13 cellular contexts compared by ENCODE assay signal in the genomic region with DNA sequence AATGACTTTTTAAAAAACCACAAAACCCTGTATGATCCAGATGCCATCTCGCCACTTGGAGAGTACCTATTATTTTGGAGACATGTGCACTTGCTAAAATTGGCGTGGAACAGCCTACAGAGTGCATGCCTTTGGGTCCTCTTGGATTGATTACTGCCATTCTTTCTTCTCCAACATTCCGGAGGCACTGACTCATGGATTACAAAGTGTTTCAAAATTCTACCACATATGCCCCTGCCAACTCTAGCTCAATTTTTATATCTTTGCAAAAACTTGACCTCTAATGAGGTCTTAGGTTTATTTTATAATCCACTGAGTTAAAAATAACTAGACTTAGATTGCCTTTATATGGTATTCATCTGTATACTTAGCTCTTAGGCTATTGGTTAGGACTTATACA. TPM values are rescaled to one million over a fixed set of nuclear protein-coding genes. Genes with fewer than 3 reads are reported as not detected.
DNase-seq lines count a peak whose midpoint lies in the region; ATAC-seq, FAIRE-seq and TF ChIP-seq lines count a peak whose summit lies in the region.
"Had no signal": no experiment of that assay in that cellular context is flagged by ENCODE, and none has a peak within 500 bp of the region (broad histone marks: within the 10 kb centered on the region; RNA-seq: fewer than 3 reads in every experiment).

No MANE protein-coding gene starts in this region.

- intact Hi-C loops in ascending aorta (cut with DNase I): loop anchor here (5.0 kb wide), 1 partner anchor 40 kb away; no protein-coding TSS in a partner anchor

- peak; percentile 13 for FAIRE-seq in A549 (lab: Jason Lieb, UNC)

- H3K4me3 ChIP-seq in A549 (no peak overlapping the region), ascending aorta (no peak overlapping the region)
- H3K4me3 ChIP-seq: BLaER1 treated with 17β-estradiol and CSF1 and Interleukin-3, amounts not matched to agents 10 nM and 100 nM; thyroid gland had no signal

- H3K4me2 ChIP-seq in A549: peak overlapping the region; percentile 30
- H3K4me2 ChIP-seq: BLaER1 treated with 17β-estradiol and CSF1 and Interleukin-3, amounts not matched to agents 10 nM and 100 nM had no signal

- 8% methylated on average over 3 of the region's 3 CpGs for WGBS in A549 (ENCODE audit: missing lambda C conversion rate)

- peaks cover 13% of the 10 kb centered on the region for H3K4me1 ChIP-seq in A549
- H3K4me1 ChIP-seq in ascending aorta: peaks cover 0 to 14% of the 10 kb centered on the region in 2 donors
- H3K4me1 ChIP-seq: BLaER1 treated with 17β-estradiol and CSF1 and Interleukin-3, amounts not matched to agents 10 nM and 100 nM; thyroid gland had no signal

- H3K9me3 ChIP-seq in A549 (no peaks in the 10 kb centered on the region), ascending aorta (no peaks in the 10 kb centered on the region)
- H3K9me3 ChIP-seq: thyroid gland had no signal

- H3K36me3 ChIP-seq in ascending aorta: no peaks in the 10 kb centered on the region
- H3K36me3 ChIP-seq: BLaER1 treated with 17β-estradiol and CSF1 and Interleukin-3, amounts not matched to agents 10 nM and 100 nM; thyroid gland had no signal

- TF ChIP-seq CTCF in A549 (IDR thresholded peaks at IDR 0.05) (no peak), ascending aorta (IDR thresholded peaks at IDR 0.05) (no peak)

- peaks cover 9% of the 10 kb centered on the region for H3K27me3 Mint-ChIP-seq in activated T-cell treated with anti-CD3 and anti-CD28 coated beads, Interleukin-2, amount 50 U/mL, for 72 hours (ENCODE audit: low read depth)

- no peak overlapping the region for H3K4me3 Mint-ChIP-seq in activated T-cell treated with anti-CD3 and anti-CD28 coated beads, Interleukin-2, amount 50 U/mL, for 72 hours
- H3K4me3 Mint-ChIP-seq: nephron progenitor cell had no signal

- H3K4me1 Mint-ChIP-seq in activated T-cell treated with anti-CD3 and anti-CD28 coated beads, Interleukin-2, amount 50 U/mL, for 72 hours (ENCODE audit: low read depth): no peaks in the 10 kb centered on the region
- H3K4me1 Mint-ChIP-seq: nephron progenitor cell had no signal

- H3K36me3 Mint-ChIP-seq in activated T-cell treated with anti-CD3 and anti-CD28 coated beads, Interleukin-2, amount 50 U/mL, for 72 hours (ENCODE audit: insufficient read depth in 2 of 2): no peaks in the 10 kb centered on the region

- no peak for TF ChIP-seq POLR2A in A549 (IDR thresholded peaks at IDR 0.05; ENCODE audit: low read length)

- DNase-seq in A549 (ENCODE audit: low read depth in 1 of 2, low spot score in 1 of 2) (peak in 1 of 2 experiments; percentile 15), HPDE6-E6E7 (ENCODE audit: extremely low spot score) (peak; percentile 1), ascending aorta (ENCODE audit: low spot score in 2 of 2) (no peak), iris pigment epithelial cell (ENCODE audit: low read depth) (peak; percentile 61)
- no peak for DNase-seq in effector CD8-positive, alpha-beta T cell (lab: John Stamatoyannopoulos, UW)
- DNase-seq in activated T-cell treated with anti-CD3 and anti-CD28 coated beads, Interleukin-2, amount 50 U/mL, for 72 hours: no peak
- DNase-seq: KG1, NCI-H510A, nephron progenitor cell had no signal

- H3K27ac ChIP-seq in A549 (peak overlapping the region; percentile 37 to 61; a peak in 2 of 6 replicates), ascending aorta (peak overlapping the region; percentile 6 to 66)
- H3K27ac ChIP-seq: BLaER1 treated with 17β-estradiol and CSF1 and Interleukin-3, amounts not matched to agents 10 nM and 100 nM; thyroid gland had no signal

- ATAC-seq in A549 (peak; percentile 68 to 76; a peak in 3 of 6 replicates), HG03457 (IDR thresholded peaks at IDR 0.05; ENCODE audit: unreplicated experiment) (no peak), HG03565 (IDR thresholded peaks at IDR 0.05; ENCODE audit: unreplicated experiment) (no peak)
- ATAC-seq in activated T-cell treated with anti-CD3 and anti-CD28 coated beads, Interleukin-2, amount 50 U/mL, for 72 hours (replicated peaks in 1 of 2): no peak

- H3K27ac Mint-ChIP-seq in activated T-cell treated with anti-CD3 and anti-CD28 coated beads, Interleukin-2, amount 50 U/mL, for 72 hours: no peak overlapping the region
- H3K27ac Mint-ChIP-seq: nephron progenitor cell had no signal

- no peaks in the 10 kb centered on the region for H3K27me3 ChIP-seq in ascending aorta
- H3K27me3 ChIP-seq: BLaER1 treated with 17β-estradiol and CSF1 and Interleukin-3, amounts not matched to agents 10 nM and 100 nM; thyroid gland had no signal

- TF ChIP-seq RAD21 in A549 (conservative IDR thresholded peaks at IDR 0.05 in 1 of 2, IDR thresholded peaks at IDR 0.05 in 1 of 2): no peak

- no peaks in the 10 kb centered on the region for H3K9me3 Mint-ChIP-seq in activated T-cell treated with anti-CD3 and anti-CD28 coated beads, Interleukin-2, amount 50 U/mL, for 72 hours

- POLR2A ChIA-PET in A549 (lab: Yijun Ruan, JAX): interaction anchor here (0.7 kb wide), 1 partner anchor 55 kb away, joined by 3 read pairs; a partner anchor contains a TSS

- CTCF ChIA-PET in A549 (lab: Yijun Ruan, JAX): interaction anchor here (1.5 kb wide), 1 partner anchor 10 kb away, joined by 4 read pairs; no protein-coding TSS in a partner anchor

- no peak for TF ChIP-seq EP300 in A549 (IDR thresholded peaks at IDR 0.05)

TF ChIP-seq in A549, 52 proteins besides CTCF, POLR2A, EP300 and RAD21:
- TF ChIP-seq EHMT2 (IDR thresholded peaks at IDR 0.05; ENCODE audit: low read depth) (no peak), ZFP36 (IDR thresholded peaks at IDR 0.05; ENCODE audit: borderline replicate concordance, partially characterized antibody) (no peak), FOSL2 (IDR thresholded peaks at IDR 0.05) (no peak), FOSL2 (CRISPR knock-in tag; IDR thresholded peaks at IDR 0.05) (peak; percentile 39; the same call in 1 of the 2 replicates), CEBPB (IDR thresholded peaks at IDR 0.05) (peak in 1 of 2 experiments; percentile 29; a peak in 1 of 4 replicates), JUNB (IDR thresholded peaks at IDR 0.05) (0 out of 2 replicates have a peak, but pooled peaks have one; percentile 10)

RNA-seq across cellular contexts. Expression of a gene that starts 55.8 kb away (rescaled TPM):
- polyA plus RNA-seq in A549 (2011; rRNA removed): 89.6 and 124 TPM in 2 replicates
- 16.9 and 17.1 TPM in 2 replicates for polyA plus RNA-seq in A549 (2012; cell fraction: cytosol; rRNA removed)
- 13.4 and 14.5 TPM in 2 replicates for polyA plus RNA-seq in A549 (2012; cell fraction: nucleus; rRNA removed)
- polyA plus RNA-seq in A549 (2017; fragmentation: RNase III; extraction: RNeasy Plus Mini Kit Qiagen cat#74134 plus additional on column Dnase treatment): 78.9 to 84.6 TPM (median 81.9 TPM) in 3 replicates
- polyA minus RNA-seq in A549 (2011; rRNA and poly(A)+ RNA removed): 41.6 and 42.2 TPM in 2 replicates
- 78.1 TPM for total RNA-seq in ascending aorta
- total RNA-seq in activated T-cell treated with anti-CD3 and anti-CD28 coated beads, Interleukin-2, amount 50 U/mL, for 72 hours: 10 to 100 TPM; 68.7 to 74.4 TPM

Comparison
In these comparisons a context has a peak if more than half of its experiments do, and no peak if none do; other contexts are left out.
1. ATAC-seq: peak in A549 (2 of 2); none in HG03457 (single experiment), activated T-cell treated with anti-CD3 and anti-CD28 coated beads, Interleukin-2, amount 50 U/mL, for 72 hours (0 of 2) and HG03565 (single experiment).
2. DNase-seq: peak in HPDE6-E6E7 (single experiment) and iris pigment epithelial cell (single experiment); none in ascending aorta (0 of 2), effector CD8-positive, alpha-beta T cell (single experiment) and activated T-cell treated with anti-CD3 and anti-CD28 coated beads, Interleukin-2, amount 50 U/mL, for 72 hours (0 of 2).